Comparison of ENCODE assay signal across 19 cellular contexts in the genomic region with DNA sequence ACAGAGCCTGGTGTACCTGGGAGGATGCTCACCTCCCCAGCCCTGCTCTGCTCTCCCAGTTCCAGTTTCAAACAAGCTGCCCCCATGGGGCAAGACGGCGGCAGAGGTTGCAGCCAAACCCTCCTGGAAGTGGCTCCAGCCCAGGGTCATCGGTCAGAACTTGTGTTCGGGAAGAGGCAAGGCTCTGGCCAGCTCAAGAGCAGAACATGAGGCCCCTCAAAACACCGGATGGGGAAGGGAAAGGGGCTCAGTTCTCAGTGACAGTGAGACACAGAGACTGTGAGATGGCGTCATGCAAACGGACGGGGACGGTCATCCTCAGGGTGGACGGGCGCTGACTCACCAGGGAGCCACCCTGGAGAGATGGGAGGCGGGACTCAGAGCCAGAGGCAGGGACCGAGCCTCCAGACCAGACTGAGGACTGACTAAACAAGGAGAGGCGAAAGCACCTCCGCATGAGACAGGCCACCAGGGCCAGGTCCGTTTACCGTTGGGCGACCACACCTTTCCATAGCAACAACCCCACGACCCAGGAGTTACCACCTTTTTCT.
DNase-seq lines count a peak whose midpoint lies in the region; ATAC-seq and TF ChIP-seq lines count a peak whose summit lies in the region.
"Had no signal": no experiment of that assay in that cellular context is flagged by ENCODE, and none has a peak within 500 bp of the region (broad histone marks: within the 10 kb centered on the region; RNA-seq: fewer than 3 reads in every experiment).

No MANE protein-coding gene starts in this region.

- no peak overlapping the region for H3K4me3 ChIP-seq in MG63
- H3K4me3 ChIP-seq: body of pancreas, left ventricle myocardium inferior, tibial artery had no signal

- no peak for TF ChIP-seq CTCF in GM10248 (IDR thresholded peaks at IDR 0.05; ENCODE audit: control extremely low read depth, extremely low read depth, low read depth, missing control alignments)

- peak; percentile 23 for DNase-seq in activated CD4-positive, CD25-positive, alpha-beta regulatory T cell treated with anti-CD3 and anti-CD28 coated beads, Interleukin-2, amount 50 U/mL, for 72 hours
- DNase-seq in activated CD4-positive, CD25-positive, alpha-beta regulatory T cell (lab: John Stamatoyannopoulos, UW): no peak
- DNase-seq in MG63: peak; percentile 76
- DNase-seq in glomerular visceral epithelial cell (ENCODE audit: extremely low spot score): peak; percentile 17
- no peak for DNase-seq in stimulated activated effector memory CD8-positive, alpha-beta T cell treated with anti-CD3 and anti-CD28 coated beads, Interleukin-12 subunit alpha, Interleukin-12 subunit beta, amount 100 ng/mL, for 72 hours (ENCODE audit: low spot score in 2 of 2)
- no peak for DNase-seq in NCI-H2171 treated with DMSO at 0.1 percent for 48 hours (lab: John Stamatoyannopoulos, UW)
- DNase-seq in GM10248 (ENCODE audit: extremely low spot score): no peak
- DNase-seq: activated CD4-positive, alpha-beta T cell treated with anti-CD3 and anti-CD28 coated beads, Interleukin-2, amount 50 U/mL, for 1 hour; C1 segment of cervical spinal cord; foreskin keratinocyte; left ventricle myocardium inferior; NCI-H2081; NCI-H524 treated with DMSO at 0.1 percent for 48 hours had no signal

- H3K4me3 Mint-ChIP-seq in stimulated activated effector memory CD8-positive, alpha-beta T cell treated with anti-CD3 and anti-CD28 coated beads, Interleukin-12 subunit alpha, Interleukin-12 subunit beta, amount 100 ng/mL, for 72 hours: no peak overlapping the region
- H3K4me3 Mint-ChIP-seq: activated naive CD4-positive, alpha-beta T cell treated with anti-CD3 and anti-CD28 coated beads, Interleukin-2, amount 50 U/mL, for 24 hours; dendritic cell treated with granulocyte-macrophage colony-stimulating factor and Interleukin-4, amounts not matched to agents 40 ng/mL and 50 ng/mL, for 4 days; stimulated activated memory B cell treated with anti-CD40 and anti-IgM and Interleukin-4, amounts not matched to agents 10 μg/mL and 1 μg/mL and 100 μg/mL, for 72 hours had no signal

- ATAC-seq in stimulated activated effector memory CD8-positive, alpha-beta T cell treated with anti-CD3 and anti-CD28 coated beads, Interleukin-12 subunit alpha, Interleukin-12 subunit beta, amount 100 ng/mL, for 72 hours: no peak
- ATAC-seq in GM21360 (IDR thresholded peaks at IDR 0.05; ENCODE audit: unreplicated experiment): no peak
- ATAC-seq: body of pancreas; stimulated activated memory B cell treated with anti-CD40 and anti-IgM and Interleukin-4, amounts not matched to agents 10 μg/mL and 1 μg/mL and 100 μg/mL, for 72 hours had no signal

- H3K36me3 Mint-ChIP-seq in stimulated activated effector memory CD8-positive, alpha-beta T cell treated with anti-CD3 and anti-CD28 coated beads, Interleukin-12 subunit alpha, Interleukin-12 subunit beta, amount 100 ng/mL, for 72 hours: no peaks in the 10 kb centered on the region
- H3K36me3 Mint-ChIP-seq: activated naive CD4-positive, alpha-beta T cell treated with anti-CD3 and anti-CD28 coated beads, Interleukin-2, amount 50 U/mL, for 24 hours; stimulated activated memory B cell treated with anti-CD40 and anti-IgM and Interleukin-4, amounts not matched to agents 10 μg/mL and 1 μg/mL and 100 μg/mL, for 72 hours had no signal

- H3K9me3 ChIP-seq in MG63: 0 out of 2 replicates have a peak, but pooled peaks cover 2% of the 10 kb centered on the region
- H3K9me3 ChIP-seq: body of pancreas, left ventricle myocardium inferior, tibial artery had no signal

- POLR2A ChIA-PET in GM10248 (lab: Yijun Ruan, JAX): no interaction called here

- CTCF ChIA-PET in GM10248 (lab: Yijun Ruan, JAX): no interaction called here

- peak overlapping the region; percentile 78 for H3K27ac Mint-ChIP-seq in stimulated activated effector memory CD8-positive, alpha-beta T cell treated with anti-CD3 and anti-CD28 coated beads, Interleukin-12 subunit alpha, Interleukin-12 subunit beta, amount 100 ng/mL, for 72 hours
- H3K27ac Mint-ChIP-seq: activated naive CD4-positive, alpha-beta T cell treated with anti-CD3 and anti-CD28 coated beads, Interleukin-2, amount 50 U/mL, for 24 hours; dendritic cell treated with granulocyte-macrophage colony-stimulating factor and Interleukin-4, amounts not matched to agents 40 ng/mL and 50 ng/mL, for 4 days; stimulated activated memory B cell treated with anti-CD40 and anti-IgM and Interleukin-4, amounts not matched to agents 10 μg/mL and 1 μg/mL and 100 μg/mL, for 72 hours had no signal

- H3K27me3 ChIP-seq in MG63: peaks cover 51% of the 10 kb centered on the region

- peaks cover 2% of the 10 kb centered on the region for H3K9me3 Mint-ChIP-seq in stimulated activated effector memory CD8-positive, alpha-beta T cell treated with anti-CD3 and anti-CD28 coated beads, Interleukin-12 subunit alpha, Interleukin-12 subunit beta, amount 100 ng/mL, for 72 hours
- H3K9me3 Mint-ChIP-seq: activated naive CD4-positive, alpha-beta T cell treated with anti-CD3 and anti-CD28 coated beads, Interleukin-2, amount 50 U/mL, for 24 hours; dendritic cell treated with granulocyte-macrophage colony-stimulating factor and Interleukin-4, amounts not matched to agents 40 ng/mL and 50 ng/mL, for 4 days had no signal

- no peaks in the 10 kb centered on the region for H3K36me3 ChIP-seq in MG63
- H3K36me3 ChIP-seq: left ventricle myocardium inferior, tibial artery had no signal

- peaks cover 8% of the 10 kb centered on the region for H3K4me1 Mint-ChIP-seq in stimulated activated effector memory CD8-positive, alpha-beta T cell treated with anti-CD3 and anti-CD28 coated beads, Interleukin-12 subunit alpha, Interleukin-12 subunit beta, amount 100 ng/mL, for 72 hours
- H3K4me1 Mint-ChIP-seq: activated naive CD4-positive, alpha-beta T cell treated with anti-CD3 and anti-CD28 coated beads, Interleukin-2, amount 50 U/mL, for 24 hours had no signal

Comparison
In these comparisons a context has a peak if more than half of its experiments do, and no peak if none do; other contexts are left out.
1. DNase-seq: peak in activated CD4-positive, CD25-positive, alpha-beta regulatory T cell treated with anti-CD3 and anti-CD28 coated beads, Interleukin-2, amount 50 U/mL, for 72 hours (single experiment), MG63 (single experiment) and glomerular visceral epithelial cell (single experiment); none in activated CD4-positive, CD25-positive, alpha-beta regulatory T cell (0 of 4), stimulated activated effector memory CD8-positive, alpha-beta T cell treated with anti-CD3 and anti-CD28 coated beads, Interleukin-12 subunit alpha, Interleukin-12 subunit beta, amount 100 ng/mL, for 72 hours (0 of 2), NCI-H2171 treated with DMSO at 0.1 percent for 48 hours (single experiment) and GM10248 (single experiment).